1 cellular context compared by ENCODE assay signal in genomic region chr19:17136617-17137016, GRCh38.
TF ChIP-seq lines count a peak whose summit lies in the region.

No MANE protein-coding gene starts in this region.

TF ChIP-seq in GM12878, 131 proteins besides CTCF, POLR2A, EP300 and RAD21 (continued from another document):
- no peak for TF ChIP-seq CEBPZ (IDR thresholded peaks at IDR 0.05; ENCODE audit: low read depth, low read length)
- TF ChIP-seq NR2F1 (conservative IDR thresholded peaks at IDR 0.05): 0 out of 2 replicates have a peak, but pooled peaks have one; percentile 20
